ENCODE assay signal across 11 cellular contexts in genomic region chr4:38189445-38189844, GRCh38.
A peak's percentile ranks its signal among the peaks of the same experiment; 100 is the strongest.
DNase-seq lines count a peak whose midpoint lies in the region; ATAC-seq and TF ChIP-seq lines count a peak whose summit lies in the region.
"Had no signal": no experiment of that assay in that cellular context is flagged by ENCODE, and none has a peak within 500 bp of the region (broad histone marks: within the 10 kb centered on the region; RNA-seq: fewer than 3 reads in every experiment).

No MANE protein-coding gene starts in this region.

- no peak overlapping the region for H2AFZ ChIP-seq in ACC112 (ENCODE audit: low read length, unreplicated experiment)
- H2AFZ ChIP-seq: neural progenitor cell had no signal

- POLR2A ChIA-PET in HEK293 (lab: Yijun Ruan, JAX), result no interaction called here

- H3K36me3 ChIP-seq in ACC112 (ENCODE audit: insufficient read depth, low read length) (no peaks in the 10 kb centered on the region), HEK293 (ENCODE audit: control insufficient read depth in 2 of 2, insufficient read depth in 1 of 2, low read length in 2 of 2) (no peaks in the 10 kb centered on the region), adrenal gland (replicated peaks in 1 of 2) (no peaks in the 10 kb centered on the region)
- H3K36me3 ChIP-seq: neural progenitor cell had no signal

- TF ChIP-seq POLR2A in adrenal gland (IDR thresholded peaks at IDR 0.05), result no peak

- WGBS in adrenal gland, 4 donors, result 48 to 55% (median 49%) methylated on average over 3 of the region's 3 CpGs

- H3K4me1 ChIP-seq in ACC112 (ENCODE audit: control insufficient read depth, insufficient read depth, low read length, unreplicated experiment) (peaks cover 27% of the 10 kb centered on the region), HEK293 (ENCODE audit: control insufficient read depth, insufficient read depth, low read length) (peaks cover 11% of the 10 kb centered on the region), adrenal gland (replicated peaks in 1 of 2) (peaks cover 6 to 9% of the 10 kb centered on the region in 2 donors)

- H3K27ac Mint-ChIP-seq in effector memory CD8-positive, alpha-beta T cell, result no peak overlapping the region
- H3K27ac Mint-ChIP-seq in endothelial cell (ENCODE audit: unreplicated experiment), result no peak overlapping the region
- H3K27ac Mint-ChIP-seq: neural progenitor cell had no signal

- H3K9me3 ChIP-seq in HEK293 (ENCODE audit: control insufficient read depth, insufficient read depth, low read depth, low read length) (no peaks in the 10 kb centered on the region), adrenal gland (replicated peaks in 1 of 3) (no peaks in the 10 kb centered on the region)

- CTCF ChIA-PET in HEK293 (lab: Yijun Ruan, JAX), result no interaction called here

- H3K9me3 Mint-ChIP-seq in effector memory CD8-positive, alpha-beta T cell, result no peaks in the 10 kb centered on the region
- H3K9me3 Mint-ChIP-seq in endothelial cell (ENCODE audit: unreplicated experiment), result no peaks in the 10 kb centered on the region
- H3K9me3 Mint-ChIP-seq: CD8-positive, alpha-beta memory T cell had no signal

- H3K4me3 ChIP-seq in ACC112 (ENCODE audit: low read depth, low read length) (no peak overlapping the region; the same call in 1 of the 2 replicates), HEK293 (ENCODE audit: low read depth, low read length) (no peak overlapping the region), adrenal gland (no peak overlapping the region)
- H3K4me3 ChIP-seq: neural progenitor cell had no signal

- ATAC-seq in effector memory CD8-positive, alpha-beta T cell (replicated peaks), result no peak
- ATAC-seq in GM21825 (IDR thresholded peaks at IDR 0.05; ENCODE audit: unreplicated experiment), result no peak

- H3K27ac ChIP-seq in ACC112 (ENCODE audit: low read depth, low read length), result peak overlapping the region; percentile 35; the same call in 1 of the 2 replicates
- no peak overlapping the region for H3K27ac ChIP-seq in HEK293 (ENCODE audit: extremely low read depth, low read depth, low read length)
- peak overlapping the region in 1 of 5 donors; percentile 58 for H3K27ac ChIP-seq in adrenal gland
- H3K27ac ChIP-seq: neural progenitor cell had no signal

- H3K79me2 ChIP-seq in ACC112 (ENCODE audit: control insufficient read depth, insufficient read depth, low read length, unreplicated experiment), result no peaks in the 10 kb centered on the region

- DNase-seq in adrenal gland (peak in 6 of 7 donors; percentile 47 to 63 (median 52)), kidney tubule cell (ENCODE audit: low spot score) (peak; percentile 97), DMS114 treated with DMSO at 0.1 percent for 48 hours (lab: John Stamatoyannopoulos, UW; ENCODE audit: unreplicated experiment) (no peak), endothelial cell (ENCODE audit: low spot score) (no peak)
- DNase-seq in effector memory CD8-positive, alpha-beta T cell, result no peak
- DNase-seq: CD8-positive, alpha-beta memory T cell; NCI-H446 had no signal

- H3K27me3 ChIP-seq in ACC112 (ENCODE audit: insufficient read depth, low read length) (peaks cover 4% of the 10 kb centered on the region; the same call in 1 of the 2 replicates), adrenal gland (no peaks in the 10 kb centered on the region)
- H3K27me3 ChIP-seq: neural progenitor cell had no signal

- no peaks in the 10 kb centered on the region for H3K4me1 Mint-ChIP-seq in effector memory CD8-positive, alpha-beta T cell (ENCODE audit: low read depth in 2 of 2)
- no peaks in the 10 kb centered on the region for H3K4me1 Mint-ChIP-seq in endothelial cell (ENCODE audit: unreplicated experiment)
- H3K4me1 Mint-ChIP-seq: CD8-positive, alpha-beta memory T cell had no signal

- H3K27me3 Mint-ChIP-seq in effector memory CD8-positive, alpha-beta T cell, result peaks cover 11 to 12% of the 10 kb centered on the region in 2 donors
- H3K27me3 Mint-ChIP-seq in endothelial cell (ENCODE audit: unreplicated experiment), result peaks cover 2% of the 10 kb centered on the region

- H3K4me3 Mint-ChIP-seq in effector memory CD8-positive, alpha-beta T cell, result no peak overlapping the region
- no peak overlapping the region for H3K4me3 Mint-ChIP-seq in endothelial cell (ENCODE audit: unreplicated experiment)
- H3K4me3 Mint-ChIP-seq: CD8-positive, alpha-beta memory T cell; neural progenitor cell had no signal

- H3K36me3 Mint-ChIP-seq in effector memory CD8-positive, alpha-beta T cell (ENCODE audit: insufficient read depth), result no peaks in the 10 kb centered on the region
- no peaks in the 10 kb centered on the region for H3K36me3 Mint-ChIP-seq in endothelial cell (ENCODE audit: low read depth, unreplicated experiment)
- H3K36me3 Mint-ChIP-seq: CD8-positive, alpha-beta memory T cell; neural progenitor cell had no signal

- intact Hi-C loops in adrenal gland (cut with DNase I), result loop anchor here (5.0 to 10.0 kb wide), 2 partner anchors 123 to 125 kb away; no protein-coding TSS in a partner anchor

- TF ChIP-seq CTCF in HEK293 (tag by site-specific recombination; IDR thresholded peaks at IDR 0.05) (no peak), adrenal gland (IDR thresholded peaks at IDR 0.05) (no peak), endothelial cell (IDR thresholded peaks at IDR 0.05; ENCODE audit: unreplicated experiment) (no peak)

TF ChIP-seq in HEK293, 187 proteins besides CTCF, POLR2A, EP300 and RAD21 (continues in another document):
- no peak for TF ChIP-seq ZBTB6 (tag by site-specific recombination; IDR thresholded peaks at IDR 0.05)
- no peak for TF ChIP-seq BCL11B (tag by site-specific recombination; IDR thresholded peaks at IDR 0.05; ENCODE audit: low read depth)
- no peak for TF ChIP-seq ZNF24 (tag by site-specific recombination; IDR thresholded peaks at IDR 0.05)
- TF ChIP-seq ZNF132 (tag by site-specific recombination; IDR thresholded peaks at IDR 0.05; ENCODE audit: borderline replicate concordance), result no peak
- TF ChIP-seq ZNF184 (tag by site-specific recombination; IDR thresholded peaks at IDR 0.05), result 0 out of 2 replicates have a peak, but pooled peaks have one; percentile 49
- TF ChIP-seq, protein P1, sequence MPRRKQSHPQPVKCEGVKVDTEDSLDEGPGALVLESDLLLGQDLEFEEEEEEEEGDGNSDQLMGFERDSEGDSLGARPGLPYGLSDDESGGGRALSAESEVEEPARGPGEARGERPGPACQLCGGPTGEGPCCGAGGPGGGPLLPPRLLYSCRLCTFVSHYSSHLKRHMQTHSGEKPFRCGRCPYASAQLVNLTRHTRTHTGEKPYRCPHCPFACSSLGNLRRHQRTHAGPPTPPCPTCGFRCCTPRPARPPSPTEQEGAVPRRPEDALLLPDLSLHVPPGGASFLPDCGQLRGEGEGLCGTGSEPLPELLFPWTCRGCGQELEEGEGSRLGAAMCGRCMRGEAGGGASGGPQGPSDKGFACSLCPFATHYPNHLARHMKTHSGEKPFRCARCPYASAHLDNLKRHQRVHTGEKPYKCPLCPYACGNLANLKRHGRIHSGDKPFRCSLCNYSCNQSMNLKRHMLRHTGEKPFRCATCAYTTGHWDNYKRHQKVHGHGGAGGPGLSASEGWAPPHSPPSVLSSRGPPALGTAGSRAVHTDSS (tag by site-specific recombination; IDR thresholded peaks at IDR 0.05), result no peak
- TF ChIP-seq ZNF280D (tag by site-specific recombination; IDR thresholded peaks at IDR 0.05), result no peak
- no peak for TF ChIP-seq ZNF530 (tag by site-specific recombination; IDR thresholded peaks at IDR 0.05; ENCODE audit: low read depth)
- TF ChIP-seq SP7 (tag by site-specific recombination; IDR thresholded peaks at IDR 0.05), result peak; percentile 45; the same call in 1 of the 2 replicates
- TF ChIP-seq PRDM1 (tag by site-specific recombination; IDR thresholded peaks at IDR 0.05), result 0 out of 2 replicates have a peak, but pooled peaks have one; percentile 20

Comparison
In these comparisons a context has a peak if more than half of its experiments do, and no peak if none do; other contexts are left out.
1. DNase-seq: peak in adrenal gland (6 of 7) and kidney tubule cell (single experiment); none in effector memory CD8-positive, alpha-beta T cell (0 of 3), DMS114 treated with DMSO at 0.1 percent for 48 hours (single experiment) and endothelial cell (single experiment).